In the genomic region with DNA sequence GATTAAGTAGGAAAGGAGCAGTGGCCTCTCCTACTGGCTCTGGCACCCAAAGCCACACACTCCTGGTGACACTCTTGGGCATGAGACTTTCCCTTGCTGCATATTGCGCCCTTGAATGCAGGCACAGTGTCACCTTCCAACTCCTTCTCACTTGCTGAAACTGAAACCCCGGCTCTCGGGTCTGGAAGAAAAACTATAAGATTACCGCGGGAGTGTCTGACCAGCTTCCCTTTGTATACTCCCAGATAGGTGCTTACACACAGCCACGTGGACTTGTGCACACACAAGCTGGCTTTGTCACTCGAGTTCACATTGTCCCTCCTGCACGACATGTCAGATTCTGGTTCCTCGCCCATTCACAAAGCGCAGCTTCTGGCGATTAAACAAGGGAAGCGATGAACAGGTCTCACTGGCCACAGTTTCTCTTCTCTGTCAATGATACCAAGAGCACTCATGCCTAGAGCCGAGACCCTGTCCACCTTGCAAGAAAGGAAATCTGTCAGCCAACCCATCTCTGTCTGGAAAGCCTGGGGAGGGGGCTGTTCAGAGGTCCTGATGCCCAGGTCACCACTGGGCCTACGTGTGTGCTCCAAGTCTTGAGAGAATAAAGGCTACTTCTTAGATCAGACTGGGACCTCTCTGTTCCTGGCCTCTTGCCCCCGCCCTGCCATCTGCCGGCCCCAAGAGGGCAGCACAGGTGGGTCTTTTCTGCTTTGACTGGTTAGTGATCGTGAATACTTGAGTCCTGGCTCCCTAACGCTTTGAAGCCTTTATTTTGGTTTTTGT, we compare ENCODE assay signal across 9 cellular contexts.
DNase-seq lines count a peak whose midpoint lies in the region; ATAC-seq, FAIRE-seq and TF ChIP-seq lines count a peak whose summit lies in the region.
"Had no signal": no experiment of that assay in that cellular context is flagged by ENCODE, and none has a peak within 500 bp of the region (broad histone marks: within the 10 kb centered on the region; RNA-seq: fewer than 3 reads in every experiment).

No MANE protein-coding gene starts in this region.

- no peak for ATAC-seq in left ventricle myocardium superior
- no peak for ATAC-seq in HG02571 (IDR thresholded peaks at IDR 0.05; ENCODE audit: unreplicated experiment)
- ATAC-seq in GM18519 (IDR thresholded peaks at IDR 0.05; ENCODE audit: low FRiP score, unreplicated experiment), result no peak

- no peak for FAIRE-seq in RCC 7860 (lab: Jason Lieb, UNC)

- intact Hi-C loops in left ventricle myocardium superior (cut with micrococcal nuclease), result no loop called here

- no peak overlapping the region for H3K4me3 ChIP-seq in LNCaP clone FGC (ENCODE audit: low read depth, low read length)
- H3K4me3 ChIP-seq: skin epidermis had no signal

- DNase-seq in Daoy (ENCODE audit: low read depth) (peak; percentile 50), LNCaP clone FGC (ENCODE audit: low read depth) (no peak), RCC 7860 (ENCODE audit: low spot score) (peak; percentile 40), left ventricle myocardium superior (peak; percentile 34)
- DNase-seq in activated effector memory CD4-positive, alpha-beta T cell treated with anti-CD3 and anti-CD28 coated beads, Interleukin-2, amount 50 U/mL, for 16 hours, result peak; percentile 78
- peak; percentile 60 for DNase-seq in stimulated activated CD4-positive, alpha-beta T cell treated with anti-CD3 and anti-CD28 coated beads, Interleukin-4, amount 100 ng/mL, for 24 hours

- TF ChIP-seq CTCF in LNCaP clone FGC (IDR thresholded peaks at IDR 0.05; ENCODE audit: control insufficient read depth, extremely low read depth, insufficient read depth), result peak; percentile 76
